22 cellular contexts compared by ENCODE assay signal in the genomic region with DNA sequence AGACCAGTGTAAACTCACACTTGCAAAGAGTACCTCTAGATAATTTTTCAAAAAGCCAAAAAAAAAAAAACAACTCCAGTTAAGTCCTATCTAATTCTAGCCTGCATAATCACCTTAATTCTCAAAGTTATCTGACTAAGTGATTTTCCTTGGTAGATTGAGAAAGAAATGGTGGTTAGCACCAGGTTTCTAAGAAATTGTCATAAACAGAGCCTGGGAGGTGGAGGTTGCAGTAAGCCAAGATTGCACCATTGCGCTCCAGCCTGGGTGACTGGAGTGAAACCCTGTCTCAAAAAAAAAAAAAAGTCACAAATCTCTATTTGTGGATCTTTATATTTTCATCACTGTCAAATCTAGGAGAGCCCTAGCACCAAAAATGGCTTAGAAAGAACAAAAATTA. TPM values are rescaled to one million over a fixed set of nuclear protein-coding genes. Genes with fewer than 3 reads are reported as not detected.
DNase-seq lines count a peak whose midpoint lies in the region; ATAC-seq, FAIRE-seq and TF ChIP-seq lines count a peak whose summit lies in the region.
"Had no signal": no experiment of that assay in that cellular context is flagged by ENCODE, and none has a peak within 500 bp of the region (broad histone marks: within the 10 kb centered on the region; RNA-seq: fewer than 3 reads in every experiment).

No MANE protein-coding gene starts in this region.

- H3K79me2 ChIP-seq in DND-41 (ENCODE audit: insufficient read depth, low read length) (peaks cover 75% of the 10 kb centered on the region), PC-3 (ENCODE audit: low read length) (peaks cover 58% of the 10 kb centered on the region), K562 (ENCODE audit: control insufficient read depth, insufficient read depth, low read length) (peaks cover 66% of the 10 kb centered on the region)

- peaks cover 45% of the 10 kb centered on the region for H3K4me1 Mint-ChIP-seq in activated CD4-positive, alpha-beta T cell treated with anti-CD3 and anti-CD28 coated beads, Interleukin-2, amount 10 ng/mL, durations not matched to agents 24 days and 14 days

- no peak for FAIRE-seq in K562 (lab: Jason Lieb, UNC)
- FAIRE-seq: A204.1, H54 had no signal

- in situ Hi-C loops in K562 (cut with MboI): no loop called here

- no peak for TF ChIP-seq RAD21 in K562 (CRISPR knock-in tag; conservative IDR thresholded peaks at IDR 0.05 in 1 of 2, IDR thresholded peaks at IDR 0.05 in 1 of 2)

- peak overlapping the region; percentile 51 for H3K4me3 Mint-ChIP-seq in activated CD4-positive, alpha-beta T cell treated with anti-CD3 and anti-CD28 coated beads, Interleukin-2, amount 10 ng/mL, durations not matched to agents 24 days and 14 days
- H3K4me3 Mint-ChIP-seq: activated naive CD8-positive, alpha-beta T cell; central memory CD8-positive, alpha-beta T cell had no signal

- no peaks in the 10 kb centered on the region for H3F3A ChIP-seq in PC-3 (ENCODE audit: low read length, unreplicated experiment)

- H3K4me1 ChIP-seq in DND-41 (ENCODE audit: insufficient read depth, low read length) (peaks cover 55% of the 10 kb centered on the region), PC-3 (ENCODE audit: insufficient read depth, low read length) (0 out of 2 replicates have a peak, but pooled peaks cover under 1% of the 10 kb centered on the region), K562 (replicated peaks in 1 of 2; ENCODE audit: control insufficient read depth in 2 of 2, insufficient read depth in 2 of 2, low read length in 2 of 2) (peaks cover 3 to 23% of the 10 kb centered on the region in 2 experiments; a peak in 4 of 5 replicates)

- H3K36me3 ChIP-seq in DND-41 (ENCODE audit: insufficient read depth, low read length): peaks cover 96% of the 10 kb centered on the region
- H3K36me3 ChIP-seq in PC-3 (ENCODE audit: low read depth, low read length): peaks cover 66% of the 10 kb centered on the region
- peaks cover 89% of the 10 kb centered on the region for H3K36me3 ChIP-seq in K562 (ENCODE audit: control insufficient read depth, insufficient read depth, low read length)

- DNase-seq in activated CD4-positive, alpha-beta T cell treated with anti-CD3 and anti-CD28 coated beads, Interleukin-2, amount 10 ng/mL, durations not matched to agents 24 days and 14 days: no peak
- no peak for DNase-seq in activated CD4-positive, alpha-beta T cell treated with anti-CD3 and anti-CD28 coated beads for 4 hours
- no peak for DNase-seq in DND-41
- DNase-seq in PC-3: no peak
- no peak for DNase-seq in K562 (ENCODE audit: extremely low read depth in 1 of 4, low spot score in 3 of 4)
- DNase-seq in DMS153 (lab: John Stamatoyannopoulos, UW): no peak
- DNase-seq in left lobe of liver (ENCODE audit: low spot score): no peak
- DNase-seq: DMS79, glutamatergic neuron, KBM-7, NCI-H1048, NCI-H1694 treated with DMSO at 0.1 percent for 48 hours, NCI-H526, SK-N-SH, substantia nigra, T-helper 9 cell had no signal

- H3K27ac Mint-ChIP-seq in activated CD4-positive, alpha-beta T cell treated with anti-CD3 and anti-CD28 coated beads, Interleukin-2, amount 10 ng/mL, durations not matched to agents 24 days and 14 days: peak overlapping the region; percentile 20
- H3K27ac Mint-ChIP-seq: activated naive CD8-positive, alpha-beta T cell had no signal

- CTCF ChIA-PET in PC-3 (lab: Charles Lee): no interaction called here
- CTCF ChIA-PET in K562 (lab: Yijun Ruan, JAX; ENCODE audit: low intra/inter-chr PET ratio): no interaction called here

- H3K27ac ChIP-seq in DND-41 (ENCODE audit: low read length) (no peak overlapping the region), PC-3 (ENCODE audit: low read length) (no peak overlapping the region), K562 (ENCODE audit: extremely low read depth, low read depth, low read length) (no peak overlapping the region)
- H3K27ac ChIP-seq: RWPE1 had no signal

- no peak for TF ChIP-seq CTCF in DND-41 (IDR thresholded peaks at IDR 0.05; ENCODE audit: borderline replicate concordance, extremely low read depth, low read length, poor library complexity, severe bottlenecking)
- no peak for TF ChIP-seq CTCF in PC-3 (conservative IDR thresholded peaks at IDR 0.05; ENCODE audit: low read depth, low read length)
- no peak for TF ChIP-seq CTCF in K562 (IDR thresholded peaks at IDR 0.05 in 2 of 3, conservative IDR thresholded peaks at IDR 0.05 in 1 of 3; ENCODE audit: insufficient read depth in 2 of 3, low read depth in 1 of 3, low read length in 3 of 3)

- H4K20me1 ChIP-seq in DND-41 (ENCODE audit: insufficient read depth, low read length) (peaks cover 84% of the 10 kb centered on the region), PC-3 (ENCODE audit: low read length) (peaks cover 42% of the 10 kb centered on the region), K562 (replicated peaks; ENCODE audit: control insufficient read depth, insufficient read depth, low read length) (peaks cover 39% of the 10 kb centered on the region)

- BruUV-seq in PC-3 (replicated peaks; lab: Mats Ljungman, UMichigan) (no TSS peak), K562 (replicated peaks; lab: Mats Ljungman, UMichigan) (no TSS peak)

- peaks cover 73% of the 10 kb centered on the region for H3K36me3 Mint-ChIP-seq in activated CD4-positive, alpha-beta T cell treated with anti-CD3 and anti-CD28 coated beads, Interleukin-2, amount 10 ng/mL, durations not matched to agents 24 days and 14 days (ENCODE audit: low read depth)

- H3K9ac ChIP-seq in DND-41 (ENCODE audit: low read depth, low read length) (no peak overlapping the region), PC-3 (ENCODE audit: low read length) (no peak overlapping the region), K562 (ENCODE audit: insufficient read depth in 1 of 2, low read depth in 2 of 2, low read length in 2 of 2) (no peak overlapping the region)
- H3K9ac ChIP-seq: SK-N-SH had no signal

- TF ChIP-seq POLR2A in K562 (conservative IDR thresholded peaks at IDR 0.05): no peak

- POLR2A ChIA-PET in PC-3 (lab: Charles Lee; ENCODE audit: unreplicated experiment) (no interaction called here), K562 (lab: Yijun Ruan, JAX) (no interaction called here)

- H3K9me2 ChIP-seq in PC-3 (replicated peaks; ENCODE audit: low read length): no peaks in the 10 kb centered on the region
- H3K9me2 ChIP-seq: SK-N-SH had no signal

- no peaks in the 10 kb centered on the region for H3K27me3 ChIP-seq in DND-41 (ENCODE audit: insufficient read depth, low read length, poor library complexity)
- no peaks in the 10 kb centered on the region for H3K27me3 ChIP-seq in PC-3 (ENCODE audit: low read length)
- no peaks in the 10 kb centered on the region for H3K27me3 ChIP-seq in K562 (ENCODE audit: control insufficient read depth in 2 of 2, insufficient read depth in 2 of 2, low read length in 2 of 2)

- ATAC-seq in DND-41 (ENCODE audit: insufficient read depth, low read depth) (no peak), PC-3 (no peak), K562 (no peak), GM18858 (IDR thresholded peaks at IDR 0.05; ENCODE audit: unreplicated experiment) (no peak), left lobe of liver (no peak)

- peaks cover 3% of the 10 kb centered on the region for H3K9me3 Mint-ChIP-seq in activated CD4-positive, alpha-beta T cell treated with anti-CD3 and anti-CD28 coated beads, Interleukin-2, amount 10 ng/mL, durations not matched to agents 24 days and 14 days

- peak overlapping the region; percentile 63; the same call in 1 of the 2 replicates for H3K4me2 ChIP-seq in DND-41 (ENCODE audit: insufficient read depth, low read length)
- H3K4me2 ChIP-seq in PC-3 (ENCODE audit: low read length): peak overlapping the region; percentile 2; the same call in 1 of the 2 replicates
- no peak overlapping the region for H3K4me2 ChIP-seq in K562 (ENCODE audit: insufficient read depth, low read length)
- H3K4me2 ChIP-seq: SK-N-SH had no signal

- H3K9me3 ChIP-seq in DND-41 (ENCODE audit: insufficient read depth, low read length, severe bottlenecking) (no peaks in the 10 kb centered on the region), PC-3 (ENCODE audit: low read length) (no peaks in the 10 kb centered on the region), K562 (replicated peaks; ENCODE audit: control insufficient read depth, insufficient read depth, low read depth, low read length) (no peaks in the 10 kb centered on the region)

- no peak for TF ChIP-seq EP300 in K562 (IDR thresholded peaks at IDR 0.05; ENCODE audit: low read length)

- WGBS in K562 (ENCODE audit: insufficient coverage, low coverage, missing lambda C conversion rate): 91% methylated on average over 1 of the region's 1 CpG

- intact Hi-C loops in activated CD4-positive, alpha-beta T cell treated with anti-CD3 and anti-CD28 coated beads, Interleukin-2, amount 10 ng/mL, durations not matched to agents 24 days and 14 days (cut with micrococcal nuclease): loop anchor here (5.0 kb wide), 1 partner anchor 33 kb away; no protein-coding TSS in a partner anchor
- intact Hi-C loops in PC-3 (cut with micrococcal nuclease) (no loop called here), K562 (cut with micrococcal nuclease) (no loop called here)

- H3K4me3 ChIP-seq in DND-41 (ENCODE audit: low read depth in 1 of 2, low read length in 2 of 2): peak overlapping the region in 1 of 2 experiments; percentile 48; a peak in 1 of 4 replicates
- H3K4me3 ChIP-seq in PC-3 (ENCODE audit: low read length): no peak overlapping the region
- no peak overlapping the region for H3K4me3 ChIP-seq in K562

- no peak overlapping the region for H2AFZ ChIP-seq in DND-41 (ENCODE audit: low read depth, low read length)
- H2AFZ ChIP-seq in PC-3 (ENCODE audit: low read length): no peak overlapping the region
- no peak overlapping the region for H2AFZ ChIP-seq in K562 (ENCODE audit: low read depth, low read length)

- H3K27me3 Mint-ChIP-seq in activated CD4-positive, alpha-beta T cell treated with anti-CD3 and anti-CD28 coated beads, Interleukin-2, amount 10 ng/mL, durations not matched to agents 24 days and 14 days: no peaks in the 10 kb centered on the region
- H3K27me3 Mint-ChIP-seq: activated naive CD8-positive, alpha-beta T cell; central memory CD8-positive, alpha-beta T cell had no signal

- H3K9me1 ChIP-seq in K562 (ENCODE audit: control insufficient read depth, insufficient read depth, low read length): peaks cover 4% of the 10 kb centered on the region

RNA-seq across cellular contexts. Expression of gene FBXO5, which starts 8.9 kb away (rescaled TPM):
- total RNA-seq in activated CD4-positive, alpha-beta T cell treated with anti-CD3 and anti-CD28 coated beads, Interleukin-2, amount 10 ng/mL, durations not matched to agents 24 days and 14 days: 34.9 and 36.4 TPM in 2 replicates
- total RNA-seq in PC-3 (2014; rRNA removed): 11.5 and 16.8 TPM in 2 replicates
- 19.7 and 69.6 TPM in 2 replicates for total RNA-seq in K562 (2011; cell fraction: chromatin; rRNA removed; ENCODE audit: low replicate concordance)
- total RNA-seq in K562 (2011; cell fraction: nucleolus; rRNA removed): 13.0 and 18.7 TPM in 2 replicates
- 31.2 and 38.1 TPM in 2 replicates for total RNA-seq in K562 (2011; cell fraction: nucleoplasm; rRNA removed)
- 40.0 and 42.5 TPM in 2 replicates for total RNA-seq in K562 (2014; rRNA removed)
- total RNA-seq in K562 (2014; rRNA removed; fragmentation: Illumina TruSeq; extraction: Trizol): 82.7 and 89.7 TPM in 2 replicates
- 78.2 and 84.3 TPM in 2 replicates for total RNA-seq in K562 (2015; rRNA removed; fragmentation: Illumina TruSeq; extraction: Trizol)
- total RNA-seq in K562 (2021): 62.9 and 64.6 TPM in 2 replicates
- polyA plus RNA-seq in K562 (2011; rRNA removed): 52.1 and 89.3 TPM in 2 replicates
- 19.4 and 26.4 TPM in 2 replicates for polyA plus RNA-seq in K562 (2011; cell fraction: cytosol; rRNA removed)
- 23.1 and 33.3 TPM in 2 replicates for polyA plus RNA-seq in K562 (2011; cell fraction: nucleus; rRNA removed)
- 42.7 and 53.9 TPM in 2 replicates for polyA plus RNA-seq in K562 (2012)
- 70.7 and 84.0 TPM in 2 replicates for polyA plus RNA-seq in K562 (2014; fragmentation: Illumina TruSeq; extraction: Trizol)
- 10 to 100 TPM; 17.8 to 18.4 TPM for polyA plus RNA-seq in K562 (2014; fragmentation: Nextera tagmentation; extraction: Ambion mirVana)
- 56.8 and 59.1 TPM in 2 replicates for polyA plus RNA-seq in K562 (2014; rRNA removed)
- polyA minus RNA-seq in K562 (2011; rRNA and poly(A)+ RNA removed): 70.0 and 71.7 TPM in 2 replicates
- 17.7 and 28.9 TPM in 2 replicates for polyA minus RNA-seq in K562 (2011; cell fraction: cytosol; rRNA and poly(A)+ RNA removed)
- polyA minus RNA-seq in K562 (2011; cell fraction: nucleus; rRNA and poly(A)+ RNA removed): 28.7 and 48.5 TPM in 2 replicates
- total RNA-seq in left lobe of liver: 1.4 TPM

RNA-seq across cellular contexts. Expression of gene MTRF1L, which starts 28.6 kb away (rescaled TPM):
- total RNA-seq in activated CD4-positive, alpha-beta T cell treated with anti-CD3 and anti-CD28 coated beads, Interleukin-2, amount 10 ng/mL, durations not matched to agents 24 days and 14 days: 20.6 and 21.3 TPM in 2 replicates
- total RNA-seq in PC-3 (2014; rRNA removed) (12.7 and 19.1 TPM in 2 replicates), K562 (2014; rRNA removed) (26.7 and 29.6 TPM in 2 replicates), K562 (2014; rRNA removed; fragmentation: Illumina TruSeq; extraction: Trizol) (34.0 and 34.8 TPM in 2 replicates), K562 (2015; rRNA removed; fragmentation: Illumina TruSeq; extraction: Trizol) (27.3 and 32.3 TPM in 2 replicates), K562 (2021) (31.6 and 33.1 TPM in 2 replicates), left lobe of liver (12.3 TPM)
- total RNA-seq in K562 (2011; cell fraction: chromatin; rRNA removed; ENCODE audit: low replicate concordance): 28.0 and 73.8 TPM in 2 replicates
- total RNA-seq in K562 (2011; cell fraction: nucleolus; rRNA removed): 11.5 and 18.9 TPM in 2 replicates
- total RNA-seq in K562 (2011; cell fraction: nucleoplasm; rRNA removed): 32.5 and 44.7 TPM in 2 replicates
- polyA plus RNA-seq in K562 (2011; rRNA removed) (21.7 and 30.2 TPM in 2 replicates), K562 (2014; fragmentation: Illumina TruSeq; extraction: Trizol) (23.3 and 31.1 TPM in 2 replicates), K562 (2014; fragmentation: Nextera tagmentation; extraction: Ambion mirVana) (10 to 100 TPM; 10.7 to 13.7 TPM), K562 (2014; rRNA removed) (25.0 and 29.2 TPM in 2 replicates)
- 4.4 and 6.5 TPM in 2 replicates for polyA plus RNA-seq in K562 (2011; cell fraction: cytosol; rRNA removed)
- polyA plus RNA-seq in K562 (2011; cell fraction: nucleus; rRNA removed): 18.8 and 19.6 TPM in 2 replicates
- polyA plus RNA-seq in K562 (2012): 22.0 and 22.6 TPM in 2 replicates
- polyA minus RNA-seq in K562 (2011; rRNA and poly(A)+ RNA removed): 34.4 and 42.3 TPM in 2 replicates
- 5.6 and 10.9 TPM in 2 replicates for polyA minus RNA-seq in K562 (2011; cell fraction: cytosol; rRNA and poly(A)+ RNA removed)
- 43.5 and 72.9 TPM in 2 replicates for polyA minus RNA-seq in K562 (2011; cell fraction: nucleus; rRNA and poly(A)+ RNA removed)
